26 cellular contexts compared by ENCODE assay signal in the genomic region with DNA sequence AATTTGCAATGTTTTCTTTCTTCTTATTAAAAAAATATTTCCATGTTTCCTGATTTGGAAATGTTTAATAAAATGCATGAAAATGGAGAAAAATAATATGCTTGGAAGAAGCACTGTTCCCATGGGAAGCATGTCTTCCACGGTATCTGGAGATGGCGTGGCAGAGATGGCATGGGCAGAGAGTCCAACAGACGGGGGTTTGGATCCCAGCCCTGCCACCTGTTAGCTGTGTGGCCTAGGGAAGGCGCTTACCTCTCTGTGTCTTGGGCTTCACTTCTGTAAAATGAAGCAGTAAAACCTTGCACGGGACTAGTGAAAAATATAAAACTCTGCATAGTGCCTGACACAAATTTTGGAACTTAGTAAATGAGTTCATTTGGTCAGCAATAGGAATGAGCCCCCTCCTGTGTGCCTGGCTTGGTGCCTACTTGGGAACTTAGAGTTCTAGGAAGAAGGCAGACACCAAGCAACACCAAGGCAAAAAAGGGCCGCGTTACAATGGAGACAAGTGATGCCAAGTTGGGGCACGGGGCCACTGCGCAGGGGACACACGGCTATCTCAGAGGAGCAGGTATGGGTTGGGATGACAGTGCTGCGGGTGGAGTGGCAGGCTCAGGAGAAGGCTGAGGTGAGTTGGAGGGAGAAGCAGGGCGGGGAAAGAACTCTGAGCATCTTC.
DNase-seq lines count a peak whose midpoint lies in the region; ATAC-seq and TF ChIP-seq lines count a peak whose summit lies in the region.
"Had no signal": no experiment of that assay in that cellular context is flagged by ENCODE, and none has a peak within 500 bp of the region (broad histone marks: within the 10 kb centered on the region; RNA-seq: fewer than 3 reads in every experiment).

No MANE protein-coding gene starts in this region.

- ATAC-seq in left ventricle myocardium superior: peak; percentile 9
- no peak for ATAC-seq in heart right ventricle
- ATAC-seq: Panc1 had no signal

- peaks cover 0 to 4% (median 0%) of the 10 kb centered on the region in 7 donors for H3K27me3 ChIP-seq in heart right ventricle
- peaks cover 0 to 18% (median 0%) of the 10 kb centered on the region in 3 donors for H3K27me3 ChIP-seq in sigmoid colon
- H3K27me3 ChIP-seq in GM23248 (replicated peaks; ENCODE audit: insufficient read depth): no peaks in the 10 kb centered on the region
- H3K27me3 ChIP-seq in CD8-positive, alpha-beta memory T cell (ENCODE audit: insufficient read depth, low read length, poor library complexity, severe bottlenecking): no peaks in the 10 kb centered on the region
- H3K27me3 ChIP-seq: testis had no signal

- H3K4me3 ChIP-seq in heart right ventricle: no peak overlapping the region
- no peak overlapping the region for H3K4me3 ChIP-seq in sigmoid colon
- no peak overlapping the region for H3K4me3 ChIP-seq in GM23248
- no peak overlapping the region for H3K4me3 ChIP-seq in CD8-positive, alpha-beta memory T cell (ENCODE audit: low read length)
- H3K4me3 ChIP-seq: psoas muscle, testis had no signal

- DNase-seq in left ventricle myocardium superior: peak; percentile 57
- no peak for DNase-seq in heart right ventricle
- DNase-seq in activated T-helper 1 cell treated with anti-CD3 and anti-CD28 coated beads, Interleukin-12 subunit alpha, Interleukin-12 subunit beta, Interleukin-2, Interleukin-4 antibody, amounts not matched to agents 30 ng/mL and 10 ng/mL and 1 ng/mL, durations not matched to agents 14 hours and 24 hours and 36 hours (ENCODE audit: low spot score): no peak
- DNase-seq in immature natural killer cell: no peak
- no peak for DNase-seq in sigmoid colon
- no peak for DNase-seq in GM23248
- DNase-seq in CD8-positive, alpha-beta memory T cell: no peak
- DNase-seq in pons (ENCODE audit: low spot score): no peak
- DNase-seq: activated T-cell treated with anti-CD3 and anti-CD28 coated beads, Interleukin-2, amount 50 U/mL, for 24 hours; cerebellar nuclear complex; KG1; kidney glomerular epithelial cell; mammary epithelial cell; NCI-H1417 treated with DMSO at 0.1 percent for 48 hours; NCI-H2081; NCI-H2227 treated with DMSO at 0.1 percent for 48 hours; NCI-H69; SIG-M5; stimulated activated naive CD4-positive, alpha-beta T cell; SW 1271; testis had no signal

- peaks cover 9% of the 10 kb centered on the region for H3K36me3 Mint-ChIP-seq in activated T-helper 1 cell treated with anti-CD3 and anti-CD28 coated beads, Interleukin-12 subunit alpha, Interleukin-12 subunit beta, Interleukin-2, Interleukin-4 antibody, amounts not matched to agents 30 ng/mL and 10 ng/mL and 1 ng/mL, durations not matched to agents 14 hours and 24 hours and 36 hours (ENCODE audit: low read depth)
- H3K36me3 Mint-ChIP-seq in immature natural killer cell: no peaks in the 10 kb centered on the region
- no peaks in the 10 kb centered on the region for H3K36me3 Mint-ChIP-seq in CD8-positive, alpha-beta memory T cell
- H3K36me3 Mint-ChIP-seq: CD4-positive, alpha-beta memory T cell had no signal

- H3K4me2 ChIP-seq in GM23248 (ENCODE audit: unreplicated experiment): no peak overlapping the region

- peaks cover 4% of the 10 kb centered on the region for H3K9me3 Mint-ChIP-seq in activated T-helper 1 cell treated with anti-CD3 and anti-CD28 coated beads, Interleukin-12 subunit alpha, Interleukin-12 subunit beta, Interleukin-2, Interleukin-4 antibody, amounts not matched to agents 30 ng/mL and 10 ng/mL and 1 ng/mL, durations not matched to agents 14 hours and 24 hours and 36 hours
- H3K9me3 Mint-ChIP-seq in immature natural killer cell: no peaks in the 10 kb centered on the region
- H3K9me3 Mint-ChIP-seq in CD8-positive, alpha-beta memory T cell: no peaks in the 10 kb centered on the region
- H3K9me3 Mint-ChIP-seq: activated naive CD4-positive, alpha-beta T cell treated with anti-CD3 and anti-CD28 coated beads for 36 hours had no signal

- POLR2A ChIA-PET in CD8-positive, alpha-beta memory T cell (lab: Charles Lee): no interaction called here

- H3K4me1 Mint-ChIP-seq in activated T-helper 1 cell treated with anti-CD3 and anti-CD28 coated beads, Interleukin-12 subunit alpha, Interleukin-12 subunit beta, Interleukin-2, Interleukin-4 antibody, amounts not matched to agents 30 ng/mL and 10 ng/mL and 1 ng/mL, durations not matched to agents 14 hours and 24 hours and 36 hours (ENCODE audit: low read depth): peaks cover 64% of the 10 kb centered on the region
- H3K4me1 Mint-ChIP-seq in immature natural killer cell: peaks cover 48 to 50% of the 10 kb centered on the region in 2 donors
- H3K4me1 Mint-ChIP-seq in CD8-positive, alpha-beta memory T cell: peaks cover 39 to 51% (median 44%) of the 10 kb centered on the region in 3 donors

- in situ Hi-C loops in GM23248 (cut with MboI): no loop called here

- H3F3A ChIP-seq in GM23248 (ENCODE audit: insufficient read depth): peaks cover 24% of the 10 kb centered on the region

- no peaks in the 10 kb centered on the region for H4K20me1 ChIP-seq in GM23248 (ENCODE audit: insufficient read depth)

- H3K27ac ChIP-seq in heart right ventricle (peak overlapping the region in 1 of 10 donors; percentile 4), sigmoid colon (peak overlapping the region in 3 of 4 donors; percentile 1 to 63 (median 15)), GM23248 (no peak overlapping the region)
- H3K27ac ChIP-seq in CD8-positive, alpha-beta memory T cell (ENCODE audit: low read depth, low read length): no peak overlapping the region
- H3K27ac ChIP-seq: neutrophil, psoas muscle, testis had no signal

- no peaks in the 10 kb centered on the region for H3K9me2 ChIP-seq in GM23248 (ENCODE audit: insufficient read depth)

- H3K4me1 ChIP-seq in heart right ventricle (peaks cover 5 to 62% (median 29%) of the 10 kb centered on the region in 9 donors), sigmoid colon (peaks cover 0 to 50% (median 14%) of the 10 kb centered on the region in 4 donors), GM23248 (ENCODE audit: insufficient read depth) (peaks cover 37% of the 10 kb centered on the region)
- peaks cover 50% of the 10 kb centered on the region for H3K4me1 ChIP-seq in CD8-positive, alpha-beta memory T cell (ENCODE audit: insufficient read depth, low read length)

- H3K9ac ChIP-seq in GM23248: no peak overlapping the region

- peaks cover 0 to 6% (median 0%) of the 10 kb centered on the region in 11 donors for H3K9me3 ChIP-seq in heart right ventricle
- H3K9me3 ChIP-seq in sigmoid colon: no peaks in the 10 kb centered on the region
- no peaks in the 10 kb centered on the region for H3K9me3 ChIP-seq in GM23248 (ENCODE audit: low read depth)
- no peaks in the 10 kb centered on the region for H3K9me3 ChIP-seq in CD8-positive, alpha-beta memory T cell (ENCODE audit: low read length)
- H3K9me3 ChIP-seq: neutrophil, psoas muscle, testis had no signal

- CTCF ChIA-PET in CD8-positive, alpha-beta memory T cell (lab: Charles Lee): interaction anchor here (1.3 to 2.7 kb wide), 3 partner anchors 10 to 15 kb away, joined by 4 to 16 read pairs (median 11); no protein-coding TSS in a partner anchor

- no peak for TF ChIP-seq CTCF in heart right ventricle (IDR thresholded peaks at IDR 0.05)
- no peak for TF ChIP-seq CTCF in sigmoid colon (IDR thresholded peaks at IDR 0.05)

- H2AFZ ChIP-seq in GM23248: no peak overlapping the region

- no peak for TF ChIP-seq POLR2A in sigmoid colon (IDR thresholded peaks at IDR 0.05)

- peak overlapping the region; percentile 50 for H3K27ac Mint-ChIP-seq in activated T-helper 1 cell treated with anti-CD3 and anti-CD28 coated beads, Interleukin-12 subunit alpha, Interleukin-12 subunit beta, Interleukin-2, Interleukin-4 antibody, amounts not matched to agents 30 ng/mL and 10 ng/mL and 1 ng/mL, durations not matched to agents 14 hours and 24 hours and 36 hours
- no peak overlapping the region for H3K27ac Mint-ChIP-seq in immature natural killer cell
- peak overlapping the region in 3 of 8 donors; percentile 1 to 21 (median 3) for H3K27ac Mint-ChIP-seq in CD8-positive, alpha-beta memory T cell

- H3K27me3 Mint-ChIP-seq in activated T-helper 1 cell treated with anti-CD3 and anti-CD28 coated beads, Interleukin-12 subunit alpha, Interleukin-12 subunit beta, Interleukin-2, Interleukin-4 antibody, amounts not matched to agents 30 ng/mL and 10 ng/mL and 1 ng/mL, durations not matched to agents 14 hours and 24 hours and 36 hours (ENCODE audit: insufficient read depth): peaks cover 17% of the 10 kb centered on the region
- H3K27me3 Mint-ChIP-seq in immature natural killer cell (ENCODE audit: low read depth in 3 of 3): peaks cover 0 to 21% (median 2%) of the 10 kb centered on the region in 3 donors
- peaks cover 4 to 22% of the 10 kb centered on the region in 2 donors for H3K27me3 Mint-ChIP-seq in CD8-positive, alpha-beta memory T cell

- H3K36me3 ChIP-seq in heart right ventricle: no peaks in the 10 kb centered on the region
- no peaks in the 10 kb centered on the region for H3K36me3 ChIP-seq in sigmoid colon
- no peaks in the 10 kb centered on the region for H3K36me3 ChIP-seq in GM23248 (ENCODE audit: low read depth)
- no peaks in the 10 kb centered on the region for H3K36me3 ChIP-seq in CD8-positive, alpha-beta memory T cell (ENCODE audit: insufficient read depth, low read length)
- H3K36me3 ChIP-seq: neutrophil had no signal

- H3K79me2 ChIP-seq in GM23248 (ENCODE audit: insufficient read depth): no peaks in the 10 kb centered on the region

- intact Hi-C loops in left ventricle myocardium superior (cut with micrococcal nuclease): no loop called here
- intact Hi-C loops in heart right ventricle (cut with DNase I): no loop called here
- intact Hi-C loops in activated T-helper 1 cell treated with anti-CD3 and anti-CD28 coated beads, Interleukin-12 subunit alpha, Interleukin-12 subunit beta, Interleukin-2, Interleukin-4 antibody, amounts not matched to agents 30 ng/mL and 10 ng/mL and 1 ng/mL, durations not matched to agents 14 hours and 24 hours and 36 hours (cut with micrococcal nuclease): loop anchor here (1.0 to 10.0 kb wide), 7 partner anchors 9 to 139 kb away; a partner anchor contains a TSS
- intact Hi-C loops in sigmoid colon (cut with DNase I): loop anchor here (5.0 kb wide), 1 partner anchor 91 kb away; no protein-coding TSS in a partner anchor

- H3K4me3 Mint-ChIP-seq in activated T-helper 1 cell treated with anti-CD3 and anti-CD28 coated beads, Interleukin-12 subunit alpha, Interleukin-12 subunit beta, Interleukin-2, Interleukin-4 antibody, amounts not matched to agents 30 ng/mL and 10 ng/mL and 1 ng/mL, durations not matched to agents 14 hours and 24 hours and 36 hours: peak overlapping the region; percentile 85
- H3K4me3 Mint-ChIP-seq in immature natural killer cell: peak overlapping the region in 3 of 5 donors; percentile 47 to 53 (median 52)
- peak overlapping the region in 2 of 7 donors; percentile 15 for H3K4me3 Mint-ChIP-seq in CD8-positive, alpha-beta memory T cell

- WGBS in heart right ventricle, 2 donors: 78% methylated on average over 12 of the region's 12 CpGs
- 82 to 87% methylated on average over 12 of the region's 12 CpGs for WGBS in sigmoid colon, 2 donors
- WGBS in GM23248 (ENCODE audit: low coverage in 1 of 2, low lambda C conversion rate in 2 of 2, missing lambda C conversion rate in 2 of 2), 2 experiments: 51 to 55% methylated on average over 12 of the region's 12 CpGs

- TF ChIP-seq EP300 in sigmoid colon (IDR thresholded peaks at IDR 0.05): no peak

Comparison
In these comparisons a context has a peak if more than half of its experiments do, and no peak if none do; other contexts are left out.
1. H3K27ac ChIP-seq: peak in sigmoid colon (3 of 4); none in GM23248 (single experiment) and CD8-positive, alpha-beta memory T cell (single experiment).
2. intact Hi-C loops: an anchor here in activated T-helper 1 cell treated with anti-CD3 and anti-CD28 coated beads, Interleukin-12 subunit alpha, Interleukin-12 subunit beta, Interleukin-2, Interleukin-4 antibody, amounts not matched to agents 30 ng/mL and 10 ng/mL and 1 ng/mL, durations not matched to agents 14 hours and 24 hours and 36 hours (1.0 to 10.0 kb wide) and sigmoid colon (5.0 kb wide); none called in left ventricle myocardium superior and heart right ventricle.